19 cellular contexts compared by ENCODE assay signal in genomic region chr4:138232364-138232763, GRCh38.
"Had no signal": no experiment of that assay in that cellular context is flagged by ENCODE, and none has a peak within 500 bp of the region (broad histone marks: within the 10 kb centered on the region; RNA-seq: fewer than 3 reads in every experiment).

No MANE protein-coding gene starts in this region.

- DNase-seq: KBM-7, MV-4-11, NCI-H1048, NCI-H1105, NCI-H1417, NCI-H1436 treated with DMSO at 0.1 percent for 48 hours, NCI-H1694, NCI-H187 treated with DMSO at 0.1 percent for 48 hours, NCI-H2029 treated with DMSO at 0.1 percent for 48 hours, NCI-H2107, NCI-H2227 treated with DMSO at 0.1 percent for 48 hours, NCI-H524, NCI-H526 treated with DMSO at 0.1 percent for 48 hours, NCI-H748 treated with DMSO at 0.1 percent for 48 hours, SHP77, T-helper 1 cell had no signal

- ATAC-seq: Panc1, SK-N-SH treated with all-trans-retinoic acid at 6 μM for 48 hours had no signal

- H3K27ac ChIP-seq: RWPE1 had no signal
